ENCODE assay signal across 1 cellular context in genomic region chr13:113538689-113539058, GRCh38.
TF ChIP-seq lines count a peak whose summit lies in the region.

No MANE protein-coding gene starts in this region.

TF ChIP-seq in GM23338, 12 proteins besides CTCF, POLR2A, EP300 and RAD21 (continued from another document):
- no peak for TF ChIP-seq ZNF462 (CRISPR knock-in tag; IDR thresholded peaks at IDR 0.05)
